9 cellular contexts compared by ENCODE assay signal in the genomic region with DNA sequence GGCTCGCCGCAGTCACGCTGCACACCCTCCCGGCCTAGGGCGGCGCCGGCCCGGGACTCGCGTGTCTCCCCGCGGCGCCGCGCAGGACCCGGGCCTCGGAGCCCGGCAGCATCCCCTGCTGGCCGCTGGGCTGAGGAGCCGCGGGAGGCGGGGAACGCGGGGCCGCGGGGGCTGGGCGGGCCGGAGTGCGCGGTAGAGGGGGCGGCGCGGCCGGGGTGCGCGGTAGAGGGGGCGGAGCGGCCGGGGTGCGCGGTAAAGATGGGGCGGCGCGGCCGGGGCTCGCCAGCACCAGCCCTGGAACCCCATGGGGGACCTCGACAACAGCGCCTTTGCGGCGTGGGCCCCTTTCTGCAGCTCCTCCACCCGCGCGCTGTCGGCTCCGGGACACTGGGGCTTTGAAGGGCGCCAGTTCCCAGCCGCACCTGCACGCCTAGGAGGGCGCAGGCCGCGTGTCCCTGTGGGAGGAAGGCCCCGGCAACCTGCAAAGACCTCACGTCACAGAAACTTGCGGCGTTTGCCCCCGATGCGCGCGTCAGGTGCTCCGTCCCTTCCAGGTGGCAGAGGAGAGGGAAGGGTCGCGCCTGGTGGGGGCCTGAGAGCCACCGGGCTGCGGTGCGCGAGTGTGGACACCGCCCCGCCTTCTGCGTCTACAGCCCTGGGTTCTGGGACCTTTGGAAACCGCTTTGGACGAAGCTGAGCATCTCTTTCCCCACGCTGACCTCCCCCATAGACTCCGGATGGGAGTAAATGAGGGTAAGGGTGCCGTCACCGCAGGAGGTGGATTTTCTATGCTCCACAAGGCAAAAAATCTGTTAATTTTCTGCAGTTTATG. TPM values are rescaled to one million over a fixed set of nuclear protein-coding genes. Genes with fewer than 3 reads are reported as not detected.
DNase-seq lines count a peak whose midpoint lies in the region; ATAC-seq, FAIRE-seq and TF ChIP-seq lines count a peak whose summit lies in the region.
"Had no signal": no experiment of that assay in that cellular context is flagged by ENCODE, and none has a peak within 500 bp of the region (broad histone marks: within the 10 kb centered on the region; RNA-seq: fewer than 3 reads in every experiment).

No MANE protein-coding gene starts in this region.

- H3K36me3 ChIP-seq in ascending aorta, result no peaks in the 10 kb centered on the region
- H3K36me3 ChIP-seq in iPS-15b (ENCODE audit: control insufficient read depth, insufficient read depth, low read length), result no peaks in the 10 kb centered on the region
- no peaks in the 10 kb centered on the region for H3K36me3 ChIP-seq in small intestine (ENCODE audit: control insufficient read depth in 2 of 2, insufficient read depth in 2 of 2, low read length in 2 of 2)
- H3K36me3 ChIP-seq: neutrophil had no signal

- peak overlapping the region; percentile 61 to 75 for H3K4me3 ChIP-seq in ascending aorta
- H3K4me3 ChIP-seq in iPS-15b (ENCODE audit: low read depth, low read length), result peak overlapping the region; percentile 59
- peak overlapping the region in 1 of 2 donors; percentile 37 for H3K4me3 ChIP-seq in small intestine (ENCODE audit: low read depth in 1 of 2, low read length in 2 of 2)

- WGBS in small intestine, 3 donors, result 5 to 9% (median 6%) methylated on average over 52 to 85 of the region's 85 CpGs

- H3K9ac ChIP-seq in iPS-15b (ENCODE audit: low read depth, low read length), result no peak overlapping the region

- H3K9me3 ChIP-seq in ascending aorta, result no peaks in the 10 kb centered on the region
- H3K9me3 ChIP-seq in iPS-15b (ENCODE audit: control insufficient read depth, insufficient read depth, low read length), result no peaks in the 10 kb centered on the region
- H3K9me3 ChIP-seq in small intestine (ENCODE audit: control insufficient read depth, low read depth), result no peaks in the 10 kb centered on the region
- H3K9me3 ChIP-seq: neutrophil had no signal

- TF ChIP-seq CTCF in ascending aorta (IDR thresholded peaks at IDR 0.05), result peak in 2 of 3 experiments; percentile 48 to 64

- in situ Hi-C loops in G401 (cut with HindIII; ENCODE audit: low sequenced_read_pairs), result no loop called here

- no peaks in the 10 kb centered on the region for H3K27me3 ChIP-seq in ascending aorta
- peaks cover 33% of the 10 kb centered on the region for H3K27me3 ChIP-seq in iPS-15b (ENCODE audit: control insufficient read depth, insufficient read depth, low read length)
- H3K27me3 ChIP-seq in small intestine (ENCODE audit: control insufficient read depth in 2 of 2, insufficient read depth in 2 of 2, low read length in 2 of 2), result peaks cover 0 to 17% of the 10 kb centered on the region in 2 donors

- ATAC-seq in HG02885 (IDR thresholded peaks at IDR 0.05; ENCODE audit: poor library complexity, unreplicated experiment), result peak; percentile 63
- ATAC-seq in GM21528 (IDR thresholded peaks at IDR 0.05; ENCODE audit: low FRiP score, unreplicated experiment), result no peak

- peaks cover 4 to 14% of the 10 kb centered on the region in 2 donors for H3K4me1 ChIP-seq in ascending aorta
- H3K4me1 ChIP-seq in iPS-15b (ENCODE audit: control insufficient read depth, insufficient read depth, low read length), result peaks cover 2% of the 10 kb centered on the region
- no peaks in the 10 kb centered on the region for H3K4me1 ChIP-seq in small intestine (ENCODE audit: control insufficient read depth in 2 of 2, insufficient read depth in 1 of 2, low read depth in 1 of 2, low read length in 1 of 2)

- no peak for FAIRE-seq in small intestine (lab: Jason Lieb, UNC)

- DNase-seq in G401 (ENCODE audit: low spot score) (peak; percentile 28), ascending aorta (ENCODE audit: low spot score in 2 of 2) (no peak), small intestine (peak; percentile 6), SIG-M5 (lab: John Stamatoyannopoulos, UW) (no peak), NCI-H446 (lab: John Stamatoyannopoulos, UW) (no peak)

- intact Hi-C loops in ascending aorta (cut with DNase I), result loop anchor here (5.0 kb wide), 1 partner anchor 1091 kb away; no protein-coding TSS in a partner anchor

- no peak overlapping the region for H3K27ac ChIP-seq in ascending aorta
- H3K27ac ChIP-seq in small intestine (ENCODE audit: low read depth in 1 of 2, low read length in 1 of 2), result no peak overlapping the region
- H3K27ac ChIP-seq: neutrophil had no signal

RNA-seq across cellular contexts. Expression of a gene that starts 49.6 kb away (rescaled TPM):
- 46.6 and 65.0 TPM in 2 replicates for total RNA-seq in G401 (2014; rRNA removed; shearing (Covaris generic))
- 19.1 TPM for total RNA-seq in ascending aorta
- polyA plus RNA-seq in small intestine, result 10 to 100 TPM; 36.5 to 45.7 (median 41.9) TPM

RNA-seq across cellular contexts. Expression of a gene that starts 50.0 kb away (rescaled TPM):
- 15.4 and 40.9 TPM in 2 replicates for total RNA-seq in G401 (2014; rRNA removed; shearing (Covaris generic))
- total RNA-seq in ascending aorta, result 186 TPM
- 10 to 100 TPM in 2 of 3 donors, 1 to 10 TPM in 1; 9.2 to 16.6 (median 14.5) TPM for polyA plus RNA-seq in small intestine

Comparison
In these comparisons a context has a peak if more than half of its experiments do, and no peak if none do; other contexts are left out.
1. DNase-seq: peak in G401 (single experiment) and small intestine (single experiment); none in ascending aorta (0 of 2), SIG-M5 (single experiment) and NCI-H446 (0 of 2).